In genomic region chr20:34621383-34622367, GRCh38 we compare ENCODE assay signal across 1 cellular context.
TF ChIP-seq lines count a peak whose summit lies in the region.

No MANE protein-coding gene starts in this region.

TF ChIP-seq in HepG2, 621 proteins besides CTCF, POLR2A, EP300 and RAD21 (continued from another document and continues in another):
- TF ChIP-seq ZBTB33 (CRISPR knock-in tag; IDR thresholded peaks at IDR 0.05) (peak; percentile 75), NFE2 (CRISPR knock-in tag; IDR thresholded peaks at IDR 0.05) (no peak), ZNF510 (CRISPR knock-in tag; IDR thresholded peaks at IDR 0.05; ENCODE audit: low read depth) (peak; percentile 70; the same call in 1 of the 2 replicates), ADNP (CRISPR knock-in tag; IDR thresholded peaks at IDR 0.05) (no peak), RBM22 (optimal IDR thresholded peaks at IDR 0.05; ENCODE audit: low read length) (no peak), ZNF577 (CRISPR knock-in tag; IDR thresholded peaks at IDR 0.05; ENCODE audit: borderline replicate concordance, low read depth) (no peak), RELA (CRISPR knock-in tag; IDR thresholded peaks at IDR 0.05) (no peak), CC2D1A (CRISPR knock-in tag; IDR thresholded peaks at IDR 0.05) (no peak), ZC3H4 (CRISPR knock-in tag; IDR thresholded peaks at IDR 0.05; ENCODE audit: borderline replicate concordance) (no peak), ZNF703 (CRISPR knock-in tag; IDR thresholded peaks at IDR 0.05; ENCODE audit: borderline replicate concordance) (no peak), ARID5B (CRISPR knock-in tag; IDR thresholded peaks at IDR 0.05) (peak; percentile 100), GMEB2 (CRISPR knock-in tag; IDR thresholded peaks at IDR 0.05; ENCODE audit: low read depth) (no peak), AHR (CRISPR knock-in tag; IDR thresholded peaks at IDR 0.05) (no peak), ZNF180 (CRISPR knock-in tag; IDR thresholded peaks at IDR 0.05; ENCODE audit: borderline replicate concordance, low read depth) (no peak), TARDBP (CRISPR knock-in tag; IDR thresholded peaks at IDR 0.05) (peak; percentile 91), ZMYM2 (CRISPR knock-in tag; IDR thresholded peaks at IDR 0.05) (peak; percentile 89), MEIS1 (CRISPR knock-in tag; IDR thresholded peaks at IDR 0.05; ENCODE audit: borderline replicate concordance) (peak; percentile 98), EED (CRISPR knock-in tag; IDR thresholded peaks at IDR 0.05) (no peak; the same call in 1 of the 2 replicates), ATF5 (CRISPR knock-in tag; IDR thresholded peaks at IDR 0.05; ENCODE audit: low read depth) (no peak), PRPF4 (IDR thresholded peaks at IDR 0.05; ENCODE audit: low read depth, low read length, poor library complexity, severe bottlenecking) (no peak), ZNF547 (CRISPR knock-in tag; IDR thresholded peaks at IDR 0.05) (no peak), CBX1 (IDR thresholded peaks at IDR 0.05; ENCODE audit: low read depth) (peak; percentile 88), ZNF720 (CRISPR knock-in tag; IDR thresholded peaks at IDR 0.05) (no peak), SRSF4 (IDR thresholded peaks at IDR 0.05; ENCODE audit: low read depth, low read length, poor library complexity, severe bottlenecking) (no peak), ZNF589 (CRISPR knock-in tag; conservative IDR thresholded peaks at IDR 0.05) (0 out of 2 replicates have a peak, but pooled peaks have one; percentile 82), MXD1 (CRISPR knock-in tag; IDR thresholded peaks at IDR 0.05) (no peak), ZNF629 (CRISPR knock-in tag; conservative IDR thresholded peaks at IDR 0.05) (peak; percentile 71), ZNF569 (CRISPR knock-in tag; IDR thresholded peaks at IDR 0.05; ENCODE audit: borderline replicate concordance) (peak; percentile 67; the same call in 1 of the 2 replicates), ZNF749 (CRISPR knock-in tag; IDR thresholded peaks at IDR 0.05; ENCODE audit: borderline replicate concordance) (peak; percentile 74; the same call in 1 of the 2 replicates), ZSCAN31 (CRISPR knock-in tag; IDR thresholded peaks at IDR 0.05; ENCODE audit: low read depth) (peak; percentile 90), ZNF333 (CRISPR knock-in tag; IDR thresholded peaks at IDR 0.05; ENCODE audit: borderline replicate concordance) (no peak; the same call in 1 of the 2 replicates), ZBTB39 (CRISPR knock-in tag; IDR thresholded peaks at IDR 0.05) (peak; percentile 46; the same call in 1 of the 2 replicates), PCBP2 (optimal IDR thresholded peaks at IDR 0.05; ENCODE audit: low read depth, low read length, poor library complexity, severe bottlenecking) (no peak), NFYC (CRISPR knock-in tag; IDR thresholded peaks at IDR 0.05) (peak; percentile 13; the same call in 1 of the 2 replicates), DR1 (CRISPR knock-in tag; IDR thresholded peaks at IDR 0.05) (no peak; the same call in 1 of the 2 replicates), CSRNP2 (CRISPR knock-in tag; conservative IDR thresholded peaks at IDR 0.05; ENCODE audit: low read depth) (no peak), IRF9 (CRISPR knock-in tag; IDR thresholded peaks at IDR 0.05; ENCODE audit: borderline replicate concordance) (peak; percentile 67; the same call in 1 of the 2 replicates), ASH2L (IDR thresholded peaks at IDR 0.05; ENCODE audit: insufficient read length, low read depth, low read length) (peak; percentile 98), HMGA1 (CRISPR knock-in tag; conservative IDR thresholded peaks at IDR 0.05) (no peak), ZBTB46 (CRISPR knock-in tag; IDR thresholded peaks at IDR 0.05; ENCODE audit: borderline replicate concordance) (peak; percentile 18; the same call in 1 of the 2 replicates), DBP (CRISPR knock-in tag; IDR thresholded peaks at IDR 0.05; ENCODE audit: not compliant biosample characterization) (peak; percentile 82), ZNF33A (CRISPR knock-in tag; IDR thresholded peaks at IDR 0.05; ENCODE audit: borderline replicate concordance) (peak; percentile 71; the same call in 1 of the 2 replicates), TEAD3 (CRISPR knock-in tag; optimal IDR thresholded peaks at IDR 0.05; ENCODE audit: borderline replicate concordance) (peak; percentile 89), THYN1 (CRISPR knock-in tag; IDR thresholded peaks at IDR 0.05; ENCODE audit: borderline replicate concordance, low read depth) (0 out of 2 replicates have a peak, but pooled peaks have one; percentile 21)
